23 cellular contexts compared by ENCODE assay signal in the genomic region with DNA sequence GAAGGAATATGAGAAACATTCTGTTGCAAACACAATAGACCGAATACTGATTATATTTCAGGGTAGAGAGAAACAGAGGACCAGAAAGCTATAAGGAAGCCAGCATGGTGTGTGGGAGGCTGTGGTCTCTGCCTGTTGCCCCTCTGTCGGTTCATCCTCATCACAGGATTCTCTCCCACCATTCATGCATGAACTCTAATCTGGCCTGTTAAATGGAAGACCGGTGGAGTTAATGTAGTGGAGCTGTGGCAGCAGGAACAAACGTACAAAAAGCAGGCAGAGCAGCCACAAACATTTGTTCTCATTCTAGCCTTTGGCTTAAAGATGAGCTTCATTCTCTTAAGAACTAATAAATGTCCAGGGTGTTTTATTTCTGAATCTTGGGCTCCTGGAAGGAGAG.
DNase-seq lines count a peak whose midpoint lies in the region; ATAC-seq and TF ChIP-seq lines count a peak whose summit lies in the region.
"Had no signal": no experiment of that assay in that cellular context is flagged by ENCODE, and none has a peak within 500 bp of the region (broad histone marks: within the 10 kb centered on the region; RNA-seq: fewer than 3 reads in every experiment).

No MANE protein-coding gene starts in this region.

- peaks cover 74% of the 10 kb centered on the region for H3K4me1 Mint-ChIP-seq in osteocyte (ENCODE audit: unreplicated experiment)
- H3K4me1 Mint-ChIP-seq: activated CD4-positive, alpha-beta T cell treated with anti-CD3 and anti-CD28 coated beads for 36 hours; activated naive CD8-positive, alpha-beta T cell treated with anti-CD3 and anti-CD28 coated beads, Interleukin-2, amount 50 U/mL, for 24 hours; naive thymus-derived CD4-positive, alpha-beta T cell; T-helper 17 cell had no signal

- peak; percentile 40 for DNase-seq in NCI-H82 (lab: John Stamatoyannopoulos, UW)
- no peak for DNase-seq in NCI-H82 treated with DMSO at 0.1 percent for 48 hours (lab: John Stamatoyannopoulos, UW; ENCODE audit: unreplicated experiment)
- peak; percentile 18 for DNase-seq in kidney glomerular epithelial cell (lab: John Stamatoyannopoulos, UW)
- no peak for DNase-seq in osteocyte (ENCODE audit: extremely low spot score, unreplicated experiment)
- no peak for DNase-seq in NOMO-1 (lab: John Stamatoyannopoulos, UW; ENCODE audit: unreplicated experiment in 2 of 2)
- DNase-seq in AG08396 (ENCODE audit: low spot score), result no peak
- no peak for DNase-seq in stimulated activated naive CD4-positive, alpha-beta T cell treated with Interleukin-2 at 50 U/mL for 16 hours (lab: John Stamatoyannopoulos, UW)
- DNase-seq: 8988T; activated CD4-positive, alpha-beta T cell treated with anti-CD3 and anti-CD28 coated beads for 36 hours; activated naive CD8-positive, alpha-beta T cell treated with anti-CD3 and anti-CD28 coated beads, Interleukin-2, amount 50 U/mL, for 24 hours; head of caudate nucleus; Karpas-422; mesendoderm; naive thymus-derived CD4-positive, alpha-beta T cell; NCI-H1436; NCI-H510A treated with DMSO at 0.1 percent for 48 hours; PC-3; right lobe of liver; stimulated activated CD4-positive, alpha-beta T cell treated with anti-CD3 and anti-CD28 coated beads, Interleukin-12 subunit alpha, Interleukin-12 subunit beta, amount 100 ng/mL, for 4 hours; stimulated activated CD4-positive, alpha-beta T cell treated with anti-CD3 and anti-CD28 coated beads, Interleukin-4, amount 100 ng/mL, for 1 hour; T-helper 17 cell had no signal

- no peak for ATAC-seq in GM18519 (IDR thresholded peaks at IDR 0.05; ENCODE audit: low FRiP score, unreplicated experiment)
- ATAC-seq: activated CD4-positive, alpha-beta T cell treated with anti-CD3 and anti-CD28 coated beads for 36 hours; activated naive CD8-positive, alpha-beta T cell treated with anti-CD3 and anti-CD28 coated beads, Interleukin-2, amount 50 U/mL, for 24 hours; naive thymus-derived CD4-positive, alpha-beta T cell; PC-3; right lobe of liver; SK-N-SH treated with all-trans-retinoic acid at 6 μM for 48 hours; T-helper 17 cell had no signal

- H3K27me3 Mint-ChIP-seq in osteocyte (ENCODE audit: unreplicated experiment), result no peaks in the 10 kb centered on the region
- H3K27me3 Mint-ChIP-seq: activated naive CD8-positive, alpha-beta T cell treated with anti-CD3 and anti-CD28 coated beads, Interleukin-2, amount 50 U/mL, for 24 hours; T-helper 17 cell had no signal

- H3K4me3 Mint-ChIP-seq in osteocyte (ENCODE audit: unreplicated experiment), result no peak overlapping the region
- H3K4me3 Mint-ChIP-seq: activated CD4-positive, alpha-beta T cell treated with anti-CD3 and anti-CD28 coated beads for 36 hours; activated naive CD8-positive, alpha-beta T cell treated with anti-CD3 and anti-CD28 coated beads, Interleukin-2, amount 50 U/mL, for 24 hours; naive thymus-derived CD4-positive, alpha-beta T cell; T-helper 17 cell had no signal

- no peak for TF ChIP-seq CTCF in osteocyte (IDR thresholded peaks at IDR 0.05)

- H3K9me3 Mint-ChIP-seq in osteocyte (ENCODE audit: unreplicated experiment), result peaks cover 6% of the 10 kb centered on the region
- H3K9me3 Mint-ChIP-seq: activated naive CD8-positive, alpha-beta T cell treated with anti-CD3 and anti-CD28 coated beads, Interleukin-2, amount 50 U/mL, for 24 hours had no signal

- peak overlapping the region; percentile 60 for H3K27ac Mint-ChIP-seq in osteocyte (ENCODE audit: unreplicated experiment)
- H3K27ac Mint-ChIP-seq: activated CD4-positive, alpha-beta T cell treated with anti-CD3 and anti-CD28 coated beads for 36 hours; activated naive CD8-positive, alpha-beta T cell treated with anti-CD3 and anti-CD28 coated beads, Interleukin-2, amount 50 U/mL, for 24 hours; naive thymus-derived CD4-positive, alpha-beta T cell; T-helper 17 cell had no signal

- peaks cover 3% of the 10 kb centered on the region for H3K36me3 Mint-ChIP-seq in osteocyte (ENCODE audit: unreplicated experiment)
- H3K36me3 Mint-ChIP-seq: naive thymus-derived CD4-positive, alpha-beta T cell had no signal

Comparison
In these comparisons a context has a peak if more than half of its experiments do, and no peak if none do; other contexts are left out.
1. DNase-seq: peak in NCI-H82 (single experiment) and kidney glomerular epithelial cell (single experiment); none in NCI-H82 treated with DMSO at 0.1 percent for 48 hours (single experiment), osteocyte (single experiment), NOMO-1 (0 of 2), AG08396 (single experiment) and stimulated activated naive CD4-positive, alpha-beta T cell treated with Interleukin-2 at 50 U/mL for 16 hours (single experiment).